Comparison of ENCODE assay signal across 1 cellular context in the genomic region with DNA sequence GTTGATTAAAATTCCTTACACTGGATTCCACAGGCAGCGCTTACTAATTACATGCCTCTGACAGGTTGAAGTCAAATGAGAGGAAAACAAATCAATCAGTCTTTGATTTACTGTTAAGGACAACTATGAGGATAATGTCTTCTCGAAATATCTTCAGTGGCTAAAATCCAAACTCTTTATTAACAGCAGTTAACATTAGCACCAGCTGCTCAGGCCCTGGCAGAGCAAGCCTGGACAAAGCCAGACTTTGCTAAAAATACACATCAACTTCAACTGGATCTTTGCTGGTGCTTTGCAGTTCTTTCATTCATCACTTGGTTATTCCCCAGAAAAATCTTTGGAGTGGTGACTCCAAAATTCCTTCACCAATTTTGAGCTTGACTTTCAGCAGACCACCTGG.
TF ChIP-seq lines count a peak whose summit lies in the region.

No MANE protein-coding gene starts in this region.

TF ChIP-seq in K562, 482 proteins besides CTCF, POLR2A, EP300 and RAD21 (continued from another document):
- TF ChIP-seq E2F8 (IDR thresholded peaks at IDR 0.05; ENCODE audit: low read depth, partially characterized antibody) (no peak), KDM4B (IDR thresholded peaks at IDR 0.05; ENCODE audit: borderline replicate concordance in 2 of 2, low read depth in 1 of 2) (no peak), ZNF584 (CRISPR knock-in tag; IDR thresholded peaks at IDR 0.05; ENCODE audit: low read depth) (no peak), POLR2AphosphoS2 (IDR thresholded peaks at IDR 0.05; ENCODE audit: low read length) (no peak), ZNF696 (CRISPR knock-in tag; conservative IDR thresholded peaks at IDR 0.05) (no peak), ETS1 (conservative IDR thresholded peaks at IDR 0.05; ENCODE audit: control insufficient read depth, low read depth, low read length) (no peak), MTA1 (IDR thresholded peaks at IDR 0.05; ENCODE audit: borderline replicate concordance) (no peak), ZNF384 (IDR thresholded peaks at IDR 0.05; ENCODE audit: low read depth, low read length) (no peak), KDM5B (IDR thresholded peaks at IDR 0.05; ENCODE audit: insufficient replicate concordance, low read depth, low read length) (no peak), NKRF (IDR thresholded peaks at IDR 0.05; ENCODE audit: borderline replicate concordance) (no peak), IRF1 (CRISPR knock-in tag; IDR thresholded peaks at IDR 0.05; ENCODE audit: borderline replicate concordance) (no peak), CXXC5 (CRISPR knock-in tag; IDR thresholded peaks at IDR 0.05) (no peak)
- TF ChIP-seq, protein P1, sequence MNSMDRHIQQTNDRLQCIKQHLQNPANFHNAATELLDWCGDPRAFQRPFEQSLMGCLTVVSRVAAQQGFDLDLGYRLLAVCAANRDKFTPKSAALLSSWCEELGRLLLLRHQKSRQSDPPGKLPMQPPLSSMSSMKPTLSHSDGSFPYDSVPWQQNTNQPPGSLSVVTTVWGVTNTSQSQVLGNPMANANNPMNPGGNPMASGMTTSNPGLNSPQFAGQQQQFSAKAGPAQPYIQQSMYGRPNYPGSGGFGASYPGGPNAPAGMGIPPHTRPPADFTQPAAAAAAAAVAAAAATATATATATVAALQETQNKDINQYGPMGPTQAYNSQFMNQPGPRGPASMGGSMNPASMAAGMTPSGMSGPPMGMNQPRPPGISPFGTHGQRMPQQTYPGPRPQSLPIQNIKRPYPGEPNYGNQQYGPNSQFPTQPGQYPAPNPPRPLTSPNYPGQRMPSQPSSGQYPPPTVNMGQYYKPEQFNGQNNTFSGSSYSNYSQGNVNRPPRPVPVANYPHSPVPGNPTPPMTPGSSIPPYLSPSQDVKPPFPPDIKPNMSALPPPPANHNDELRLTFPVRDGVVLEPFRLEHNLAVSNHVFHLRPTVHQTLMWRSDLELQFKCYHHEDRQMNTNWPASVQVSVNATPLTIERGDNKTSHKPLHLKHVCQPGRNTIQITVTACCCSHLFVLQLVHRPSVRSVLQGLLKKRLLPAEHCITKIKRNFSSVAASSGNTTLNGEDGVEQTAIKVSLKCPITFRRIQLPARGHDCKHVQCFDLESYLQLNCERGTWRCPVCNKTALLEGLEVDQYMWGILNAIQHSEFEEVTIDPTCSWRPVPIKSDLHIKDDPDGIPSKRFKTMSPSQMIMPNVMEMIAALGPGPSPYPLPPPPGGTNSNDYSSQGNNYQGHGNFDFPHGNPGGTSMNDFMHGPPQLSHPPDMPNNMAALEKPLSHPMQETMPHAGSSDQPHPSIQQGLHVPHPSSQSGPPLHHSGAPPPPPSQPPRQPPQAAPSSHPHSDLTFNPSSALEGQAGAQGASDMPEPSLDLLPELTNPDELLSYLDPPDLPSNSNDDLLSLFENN (IDR thresholded peaks at IDR 0.05; ENCODE audit: low read depth in 2 of 2, low read length in 2 of 2): no peak
- TF ChIP-seq, protein P2, sequence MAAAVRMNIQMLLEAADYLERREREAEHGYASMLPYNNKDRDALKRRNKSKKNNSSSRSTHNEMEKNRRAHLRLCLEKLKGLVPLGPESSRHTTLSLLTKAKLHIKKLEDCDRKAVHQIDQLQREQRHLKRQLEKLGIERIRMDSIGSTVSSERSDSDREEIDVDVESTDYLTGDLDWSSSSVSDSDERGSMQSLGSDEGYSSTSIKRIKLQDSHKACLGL (CRISPR knock-in tag; IDR thresholded peaks at IDR 0.05; ENCODE audit: borderline replicate concordance, poor library complexity, severe bottlenecking): no peak
TF ChIP-seq in K562: peak in this region for 0.
